9 cellular contexts compared by ENCODE assay signal in the genomic region with DNA sequence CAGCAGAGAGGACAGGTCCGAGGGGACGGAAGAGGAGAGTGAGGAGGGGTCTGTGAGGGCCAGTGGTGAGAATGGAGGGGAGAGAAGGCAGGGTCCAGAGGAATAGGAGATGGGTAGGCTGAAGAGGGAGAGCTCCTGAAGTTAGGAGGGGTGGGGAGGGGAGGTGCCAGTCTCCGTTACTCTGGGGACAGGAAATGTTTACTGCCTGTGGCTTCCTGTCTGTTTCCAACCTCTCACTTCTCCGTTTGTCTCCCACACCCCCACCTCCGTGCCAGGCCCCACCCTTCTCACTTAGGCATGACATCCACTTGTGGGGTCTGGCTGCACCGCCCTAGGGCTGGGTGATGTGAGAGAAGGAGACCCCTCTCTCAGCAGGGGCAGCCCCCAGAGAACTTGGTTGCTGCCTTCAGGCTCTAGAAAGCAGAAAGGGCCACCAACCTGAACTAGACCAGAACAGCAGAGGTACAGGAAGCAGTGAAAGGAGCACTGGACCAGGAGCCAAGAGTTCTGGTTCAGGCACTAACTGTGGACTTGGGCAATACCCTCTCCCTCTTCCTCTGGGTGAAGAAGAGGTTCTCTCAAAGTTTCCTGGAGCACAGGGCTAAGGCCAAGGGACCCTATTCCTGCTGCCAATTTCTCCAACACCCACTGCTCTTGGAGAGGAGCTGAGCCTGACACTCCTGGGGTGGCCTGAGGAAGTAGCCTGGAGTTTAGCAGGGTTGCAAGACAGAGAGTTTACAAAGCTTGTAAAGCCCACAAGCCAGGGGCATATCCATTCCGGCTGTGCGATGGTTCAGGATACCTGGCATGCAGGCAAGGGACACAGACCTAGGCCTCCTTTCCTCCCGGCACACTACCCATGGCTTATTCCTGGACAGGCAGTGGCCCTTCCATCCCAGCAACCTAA. TPM values are rescaled to one million over a fixed set of nuclear protein-coding genes. Genes with fewer than 3 reads are reported as not detected.
DNase-seq lines count a peak whose midpoint lies in the region; ATAC-seq and TF ChIP-seq lines count a peak whose summit lies in the region.
"Had no signal": no experiment of that assay in that cellular context is flagged by ENCODE, and none has a peak within 500 bp of the region (broad histone marks: within the 10 kb centered on the region; RNA-seq: fewer than 3 reads in every experiment).

No MANE protein-coding gene starts in this region.

- ATAC-seq in activated T-cell treated with anti-CD3 and anti-CD28 coated beads, Interleukin-2, amount 50 U/mL, for 4 hours, result peak; percentile 58 to 59
- ATAC-seq in heart left ventricle (peak; percentile 8 to 54 (median 26)), GM18517 (IDR thresholded peaks at IDR 0.05; ENCODE audit: unreplicated experiment) (no peak)

- no peaks in the 10 kb centered on the region for H3K9me3 Mint-ChIP-seq in activated T-cell treated with anti-CD3 and anti-CD28 coated beads, Interleukin-2, amount 50 U/mL, for 4 hours

- WGBS in heart left ventricle, 4 donors, result 39 to 46% (median 43%) methylated on average over 9 of the region's 9 CpGs

- POLR2A ChIA-PET in GM10248 (lab: Yijun Ruan, JAX), result no interaction called here

- peak; percentile 42 for DNase-seq in GM10248 (ENCODE audit: extremely low spot score)
- peak; percentile 82 for DNase-seq in NOMO-1 treated with DMSO at 0.1 percent for 48 hours (lab: John Stamatoyannopoulos, UW; ENCODE audit: unreplicated experiment)
- peak; percentile 63 for DNase-seq in activated T-cell treated with anti-CD3 and anti-CD28 coated beads, Interleukin-2, amount 50 U/mL, for 4 hours
- peak; percentile 60 to 80 (median 68) for DNase-seq in heart left ventricle
- peak; percentile 69 for DNase-seq in stimulated activated CD4-positive, alpha-beta T cell treated with anti-CD3 and anti-CD28 coated beads, Interleukin-4, amount 100 ng/mL, for 24 hours
- DNase-seq in RKO (ENCODE audit: low spot score), result no peak
- no peak for DNase-seq in DMS153 treated with DMSO at 0.1 percent for 48 hours (lab: John Stamatoyannopoulos, UW; ENCODE audit: unreplicated experiment)

- H3K4me3 ChIP-seq in heart left ventricle, result peak overlapping the region in 8 of 12 donors; percentile 13 to 37 (median 28)

- H3K27me3 ChIP-seq in heart left ventricle, result no peaks in the 10 kb centered on the region

- H3K36me3 ChIP-seq in heart left ventricle, result peaks cover 0 to 36% (median 30%) of the 10 kb centered on the region in 9 donors

- no peak for TF ChIP-seq POLR2A in heart left ventricle (IDR thresholded peaks at IDR 0.05)

- H3K4me1 Mint-ChIP-seq in activated T-cell treated with anti-CD3 and anti-CD28 coated beads, Interleukin-2, amount 50 U/mL, for 4 hours (ENCODE audit: low read depth), result peaks cover 73% of the 10 kb centered on the region

- peaks cover 14 to 92% (median 76%) of the 10 kb centered on the region in 12 donors for H3K4me1 ChIP-seq in heart left ventricle

- H3K9me3 ChIP-seq in heart left ventricle, result no peaks in the 10 kb centered on the region

- CTCF ChIA-PET in GM10248 (lab: Yijun Ruan, JAX), result interaction anchor here (1.4 to 14.5 kb wide), 3 partner anchors 13 to 24 kb away, joined by 6 to 280 read pairs (median 72); no protein-coding TSS in a partner anchor

- intact Hi-C loops in heart left ventricle (cut with DNase I), result no loop called here

- TF ChIP-seq CTCF in GM10248 (IDR thresholded peaks at IDR 0.05; ENCODE audit: control extremely low read depth, extremely low read depth, low read depth, missing control alignments), result no peak
- no peak for TF ChIP-seq CTCF in heart left ventricle (IDR thresholded peaks at IDR 0.05)

- H3K27me3 Mint-ChIP-seq in activated T-cell treated with anti-CD3 and anti-CD28 coated beads, Interleukin-2, amount 50 U/mL, for 4 hours (ENCODE audit: low read depth), result no peaks in the 10 kb centered on the region

- H3K27ac ChIP-seq in heart left ventricle, result peak overlapping the region; percentile 55 to 99 (median 85)

- H3K36me3 Mint-ChIP-seq in activated T-cell treated with anti-CD3 and anti-CD28 coated beads, Interleukin-2, amount 50 U/mL, for 4 hours (ENCODE audit: insufficient read depth), result peaks cover 4% of the 10 kb centered on the region

- H3K4me3 Mint-ChIP-seq in activated T-cell treated with anti-CD3 and anti-CD28 coated beads, Interleukin-2, amount 50 U/mL, for 4 hours, result peak overlapping the region; percentile 77

RNA-seq across cellular contexts. Expression of a gene that starts 5.5 kb away (rescaled TPM):
- total RNA-seq in activated T-cell treated with anti-CD3 and anti-CD28 coated beads, Interleukin-2, amount 50 U/mL, for 4 hours, result 10 to 100 TPM in 2 of 3 donors, 1 to 10 TPM in 1; 9.3 to 16.4 (median 12.4) TPM
- 100 to 1,000 TPM in 2 of 9 donors, 10 to 100 TPM in 7; 41.6 to 128 (median 55.0) TPM for total RNA-seq in heart left ventricle
- 100 to 1,000 TPM in 1 of 2 donors, 10 to 100 TPM in 1; 33.2 to 301 TPM for polyA plus RNA-seq in heart left ventricle

RNA-seq across cellular contexts. Expression of a gene that starts 29.0 kb away (rescaled TPM):
- total RNA-seq in activated T-cell treated with anti-CD3 and anti-CD28 coated beads, Interleukin-2, amount 50 U/mL, for 4 hours, result 1 to 10 TPM in 1 of 3 donors, under 1 TPM in 2; 0.48 to 1.1 (median 0.55) TPM
- 10 to 100 TPM in 4 of 9 donors, 1 to 10 TPM in 5; 3.6 to 22.7 (median 6.7) TPM for total RNA-seq in heart left ventricle
- 1 to 10 TPM; 5.3 TPM for polyA plus RNA-seq in heart left ventricle

RNA-seq across cellular contexts. Expression of a gene that starts 49.3 kb away (rescaled TPM):
- total RNA-seq in activated T-cell treated with anti-CD3 and anti-CD28 coated beads, Interleukin-2, amount 50 U/mL, for 4 hours, result under 1 TPM in 2 of 3 donors, not detected in 1; 0.13 to 0.49 TPM
- total RNA-seq in heart left ventricle, result 1 to 10 TPM in 2 of 9 donors, under 1 TPM in 2, not detected in 5; 0.21 to 4.4 (median 0.94) TPM
- under 1 TPM in 1 of 2 donors, not detected in 1; 0.37 TPM for polyA plus RNA-seq in heart left ventricle
- total RNA-seq: H1 had no signal

RNA-seq across cellular contexts. Expression of a gene that starts 59.9 kb away (rescaled TPM):
- 10 to 100 TPM in 1 of 3 donors, 1 to 10 TPM in 2; 2.5 to 11.6 (median 7.9) TPM for total RNA-seq in activated T-cell treated with anti-CD3 and anti-CD28 coated beads, Interleukin-2, amount 50 U/mL, for 4 hours
- total RNA-seq in heart left ventricle, result 1 to 10 TPM in 1 of 9 donors, not detected in 8; 1.2 TPM
- under 1 TPM in 1 of 2 donors, not detected in 1; 0.39 TPM for polyA plus RNA-seq in heart left ventricle

Comparison
In these comparisons a context has a peak if more than half of its experiments do, and no peak if none do; other contexts are left out.
1. DNase-seq: peak in GM10248 (single experiment), NOMO-1 treated with DMSO at 0.1 percent for 48 hours (single experiment), activated T-cell treated with anti-CD3 and anti-CD28 coated beads, Interleukin-2, amount 50 U/mL, for 4 hours (single experiment), heart left ventricle (5 of 5) and stimulated activated CD4-positive, alpha-beta T cell treated with anti-CD3 and anti-CD28 coated beads, Interleukin-4, amount 100 ng/mL, for 24 hours (single experiment); none in RKO (single experiment) and DMS153 treated with DMSO at 0.1 percent for 48 hours (single experiment).